In the genomic region with DNA sequence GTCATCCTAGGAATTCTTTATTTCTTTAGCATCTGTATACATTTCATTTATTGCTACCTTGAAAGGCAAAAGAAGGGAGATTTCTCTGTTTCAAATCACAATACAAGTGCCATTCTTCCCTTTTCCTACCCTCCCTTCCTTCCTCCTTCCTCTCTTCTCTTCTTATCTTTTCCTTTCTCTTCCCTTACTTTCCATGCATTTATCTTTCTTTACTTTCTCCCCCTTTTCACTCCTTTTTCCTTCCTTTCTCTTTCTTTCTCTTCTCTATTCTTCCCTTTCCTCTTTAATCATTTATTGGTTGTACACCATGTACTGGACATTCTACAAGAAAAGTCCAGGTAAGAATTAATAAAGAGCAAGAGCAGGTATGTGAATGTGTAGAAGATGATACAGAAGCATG, we compare ENCODE assay signal across 3 cellular contexts.
"Had no signal": no experiment of that assay in that cellular context is flagged by ENCODE, and none has a peak within 500 bp of the region (broad histone marks: within the 10 kb centered on the region; RNA-seq: fewer than 3 reads in every experiment).

No MANE protein-coding gene starts in this region.

- DNase-seq: GDM1, GF-D8 had no signal

- H3K4me3 ChIP-seq: GM12878 had no signal
